8 cellular contexts compared by ENCODE assay signal in genomic region chr10:68075550-68076004, GRCh38. TPM values are rescaled to one million over a fixed set of nuclear protein-coding genes. Genes with fewer than 3 reads are reported as not detected.
A peak's percentile ranks its signal among the peaks of the same experiment; 100 is the strongest.
DNase-seq lines count a peak whose midpoint lies in the region; ATAC-seq lines count a peak whose summit lies in the region.

No MANE protein-coding gene starts in this region.

- peak overlapping the region; percentile 29 for H3K9ac ChIP-seq in iPS-18a (ENCODE audit: low read length)
- peak overlapping the region in 1 of 5 donors; percentile 10 for H3K9ac ChIP-seq in subcutaneous abdominal adipose tissue (ENCODE audit: low read length in 5 of 5)

- H3K9me3 Mint-ChIP-seq in T-helper 2 cell treated with Interferon-gamma antibody and Interleukin-4, amounts not matched to agents 5 μg/mL and 100 μg/mL, for 36 hours: no peaks in the 10 kb centered on the region
- no peaks in the 10 kb centered on the region for H3K9me3 Mint-ChIP-seq in activated CD8-positive, alpha-beta T cell treated with anti-CD3 and anti-CD28 coated beads, Interleukin-2, amount 10 ng/mL, durations not matched to agents 7 days and 5 days (ENCODE audit: insufficient read depth)

- H3K4me3 Mint-ChIP-seq in T-helper 2 cell treated with Interferon-gamma antibody and Interleukin-4, amounts not matched to agents 5 μg/mL and 100 μg/mL, for 36 hours: peak overlapping the region; percentile 64
- peak overlapping the region; percentile 96 for H3K4me3 Mint-ChIP-seq in activated CD8-positive, alpha-beta T cell treated with anti-CD3 and anti-CD28 coated beads, Interleukin-2, amount 10 ng/mL, durations not matched to agents 7 days and 5 days

- H3K27me3 ChIP-seq in iPS-18a (ENCODE audit: control insufficient read depth, insufficient read depth, low read length) (no peaks in the 10 kb centered on the region), subcutaneous abdominal adipose tissue (ENCODE audit: control insufficient read depth in 5 of 5, insufficient read depth in 4 of 5, low read length in 5 of 5) (no peaks in the 10 kb centered on the region)

- H3K9me3 ChIP-seq in iPS-18a (ENCODE audit: control insufficient read depth, low read depth, low read length): no peaks in the 10 kb centered on the region
- no peaks in the 10 kb centered on the region for H3K9me3 ChIP-seq in subcutaneous abdominal adipose tissue (ENCODE audit: control insufficient read depth in 5 of 5, low read length in 5 of 5)

- H3K4me3 ChIP-seq in iPS-18a (ENCODE audit: low read length) (peak overlapping the region; percentile 42), subcutaneous abdominal adipose tissue (ENCODE audit: low read depth in 1 of 5, low read length in 5 of 5) (peak overlapping the region; percentile 20 to 83 (median 66))

- H3K27me3 Mint-ChIP-seq in T-helper 2 cell treated with Interferon-gamma antibody and Interleukin-4, amounts not matched to agents 5 μg/mL and 100 μg/mL, for 36 hours (ENCODE audit: low read depth): no peaks in the 10 kb centered on the region
- H3K27me3 Mint-ChIP-seq in activated CD8-positive, alpha-beta T cell treated with anti-CD3 and anti-CD28 coated beads, Interleukin-2, amount 10 ng/mL, durations not matched to agents 7 days and 5 days (ENCODE audit: low read depth): peaks cover 1% of the 10 kb centered on the region

- H3K27ac Mint-ChIP-seq in T-helper 2 cell treated with Interferon-gamma antibody and Interleukin-4, amounts not matched to agents 5 μg/mL and 100 μg/mL, for 36 hours: peak overlapping the region; percentile 80
- peak overlapping the region; percentile 84 for H3K27ac Mint-ChIP-seq in activated CD8-positive, alpha-beta T cell treated with anti-CD3 and anti-CD28 coated beads, Interleukin-2, amount 10 ng/mL, durations not matched to agents 7 days and 5 days

- no peak for DNase-seq in T-helper 2 cell treated with Interferon-gamma antibody and Interleukin-4, amounts not matched to agents 5 μg/mL and 100 μg/mL, for 36 hours (ENCODE audit: low spot score)
- DNase-seq in T-helper 2 cell (no peak), NCI-H524 treated with DMSO at 0.1 percent for 48 hours (lab: John Stamatoyannopoulos, UW) (no peak)
- no peak for DNase-seq in activated CD8-positive, alpha-beta T cell treated with anti-CD3 and anti-CD28 coated beads, Interleukin-2, amount 10 ng/mL, durations not matched to agents 7 days and 5 days

- H3K36me3 ChIP-seq in iPS-18a (ENCODE audit: control insufficient read depth, low read depth, low read length) (no peaks in the 10 kb centered on the region), subcutaneous abdominal adipose tissue (ENCODE audit: control insufficient read depth in 5 of 5, insufficient read depth in 5 of 5, low read length in 5 of 5) (no peaks in the 10 kb centered on the region)

- CTCF ChIA-PET in activated CD8-positive, alpha-beta T cell treated with anti-CD3 and anti-CD28 coated beads, Interleukin-2, amount 10 ng/mL, durations not matched to agents 7 days and 5 days (lab: Charles Lee): no interaction called here

- H3K4me1 ChIP-seq in iPS-18a (ENCODE audit: control insufficient read depth, low read depth, low read length) (peaks cover 13% of the 10 kb centered on the region), subcutaneous abdominal adipose tissue (ENCODE audit: control insufficient read depth in 5 of 5, insufficient read depth in 5 of 5, low read length in 5 of 5) (peaks cover 4 to 40% (median 34%) of the 10 kb centered on the region in 5 donors)

- no peak overlapping the region for H3K27ac ChIP-seq in iPS-18a (ENCODE audit: low read length)
- peak overlapping the region; percentile 61 for H3K27ac ChIP-seq in subcutaneous abdominal adipose tissue (ENCODE audit: low read depth, low read length)

- POLR2A ChIA-PET in activated CD8-positive, alpha-beta T cell treated with anti-CD3 and anti-CD28 coated beads, Interleukin-2, amount 10 ng/mL, durations not matched to agents 7 days and 5 days (lab: Charles Lee): interaction anchor here (0.6 kb wide), 1 partner anchor 18 kb away, joined by 3 read pairs; no protein-coding TSS in a partner anchor

- ATAC-seq in activated CD8-positive, alpha-beta T cell treated with anti-CD3 and anti-CD28 coated beads, Interleukin-2, amount 10 ng/mL, durations not matched to agents 7 days and 5 days: no peak
- ATAC-seq in HG03520 (IDR thresholded peaks at IDR 0.05; ENCODE audit: unreplicated experiment) (no peak), HG02798 (IDR thresholded peaks at IDR 0.05; ENCODE audit: poor library complexity, unreplicated experiment) (no peak)

- peaks cover 22% of the 10 kb centered on the region for H3K36me3 Mint-ChIP-seq in T-helper 2 cell treated with Interferon-gamma antibody and Interleukin-4, amounts not matched to agents 5 μg/mL and 100 μg/mL, for 36 hours (ENCODE audit: low read depth)
- H3K36me3 Mint-ChIP-seq in activated CD8-positive, alpha-beta T cell treated with anti-CD3 and anti-CD28 coated beads, Interleukin-2, amount 10 ng/mL, durations not matched to agents 7 days and 5 days (ENCODE audit: low read depth): peaks cover 29% of the 10 kb centered on the region

- H3K4me1 Mint-ChIP-seq in T-helper 2 cell treated with Interferon-gamma antibody and Interleukin-4, amounts not matched to agents 5 μg/mL and 100 μg/mL, for 36 hours (ENCODE audit: low read depth): peaks cover 44% of the 10 kb centered on the region
- peaks cover 44% of the 10 kb centered on the region for H3K4me1 Mint-ChIP-seq in activated CD8-positive, alpha-beta T cell treated with anti-CD3 and anti-CD28 coated beads, Interleukin-2, amount 10 ng/mL, durations not matched to agents 7 days and 5 days (ENCODE audit: low read depth)

RNA-seq across cellular contexts. Expression of gene HERC4, which starts 0.5 kb away (rescaled TPM):
- total RNA-seq in activated CD8-positive, alpha-beta T cell treated with anti-CD3 and anti-CD28 coated beads, Interleukin-2, amount 10 ng/mL, durations not matched to agents 7 days and 5 days: 10 to 100 TPM; 48.8 to 50.1 TPM

RNA-seq across cellular contexts. Expression of gene MYPN, which starts 33.7 kb away (rescaled TPM):
- total RNA-seq in activated CD8-positive, alpha-beta T cell treated with anti-CD3 and anti-CD28 coated beads, Interleukin-2, amount 10 ng/mL, durations not matched to agents 7 days and 5 days: not detected
